In genomic region chr4:74311696-74312313, GRCh38 we compare ENCODE assay signal across 8 cellular contexts. TPM values are rescaled to one million over a fixed set of nuclear protein-coding genes. Genes with fewer than 3 reads are reported as not detected.
DNase-seq lines count a peak whose midpoint lies in the region; ATAC-seq and TF ChIP-seq lines count a peak whose summit lies in the region.

No MANE protein-coding gene starts in this region.

- H3K4me3 Mint-ChIP-seq in endothelial cell (ENCODE audit: unreplicated experiment) (no peak overlapping the region), naive B cell (no peak overlapping the region)

- H3K9me3 Mint-ChIP-seq in endothelial cell (ENCODE audit: unreplicated experiment) (no peaks in the 10 kb centered on the region), naive B cell (no peaks in the 10 kb centered on the region)

- no peaks in the 10 kb centered on the region for H3K36me3 Mint-ChIP-seq in endothelial cell (ENCODE audit: low read depth, unreplicated experiment)
- no peaks in the 10 kb centered on the region for H3K36me3 Mint-ChIP-seq in naive B cell

- TF ChIP-seq CTCF in endothelial cell (IDR thresholded peaks at IDR 0.05; ENCODE audit: unreplicated experiment), result peak; percentile 43

- no peaks in the 10 kb centered on the region for H3K27me3 Mint-ChIP-seq in endothelial cell (ENCODE audit: unreplicated experiment)
- H3K27me3 Mint-ChIP-seq in naive B cell, result no peaks in the 10 kb centered on the region

- H3K4me1 Mint-ChIP-seq in endothelial cell (ENCODE audit: unreplicated experiment) (no peaks in the 10 kb centered on the region), naive B cell (peaks cover 0 to 4% (median 0%) of the 10 kb centered on the region in 3 donors)

- DNase-seq in COLO829 (ENCODE audit: low spot score), result peak; percentile 49
- peak; percentile 6 for DNase-seq in OCI-M2 (lab: John Stamatoyannopoulos, UW; ENCODE audit: unreplicated experiment)
- peak; percentile 38 for DNase-seq in endothelial cell (ENCODE audit: low spot score)
- DNase-seq in naive B cell, result peak; percentile 20

- ATAC-seq in GM18499 (IDR thresholded peaks at IDR 0.05; ENCODE audit: insufficient read depth, unreplicated experiment), result peak; percentile 82
- ATAC-seq in HG03280 (IDR thresholded peaks at IDR 0.05; ENCODE audit: unreplicated experiment), result peak; percentile 65
- ATAC-seq in naive B cell (ENCODE audit: low read depth in 2 of 2), result peak in 1 of 2 donors; percentile 52
- ATAC-seq in GM19324 (IDR thresholded peaks at IDR 0.05; ENCODE audit: low FRiP score, unreplicated experiment), result no peak
- no peak for ATAC-seq in HG03439 (IDR thresholded peaks at IDR 0.05; ENCODE audit: unreplicated experiment)

- H3K27ac Mint-ChIP-seq in endothelial cell (ENCODE audit: unreplicated experiment), result no peak overlapping the region
- no peak overlapping the region for H3K27ac Mint-ChIP-seq in naive B cell

RNA-seq across cellular contexts. Expression of gene EPGN, which starts 3.5 kb away (rescaled TPM):
- total RNA-seq in endothelial cell (ENCODE audit: unreplicated experiment), result not detected
- polyA plus RNA-seq in naive B cell (ENCODE audit: low read depth in 6 of 6), result not detected

RNA-seq across cellular contexts. Expression of gene EREG, which starts 53.1 kb away (rescaled TPM):
- total RNA-seq in endothelial cell (ENCODE audit: unreplicated experiment), result not detected
- polyA plus RNA-seq in naive B cell (ENCODE audit: low read depth in 6 of 6), result under 1 TPM in 2 of 6 donors, not detected in 4; 0.19 to 0.32 TPM

Comparison
In these comparisons a context has a peak if more than half of its experiments do, and no peak if none do; other contexts are left out.
1. ATAC-seq: peak in GM18499 (single experiment) and HG03280 (single experiment); none in GM19324 (single experiment) and HG03439 (single experiment).
2. Peak in every context shown above with its lines, with median percentiles within 50 percentile points of each other: DNase-seq.